8 cellular contexts compared by ENCODE assay signal in genomic region chr14:99395904-99396530, GRCh38.
DNase-seq lines count a peak whose midpoint lies in the region; ATAC-seq and TF ChIP-seq lines count a peak whose summit lies in the region.

No MANE protein-coding gene starts in this region.

- no peaks in the 10 kb centered on the region for H3K79me1 ChIP-seq in neuronal stem cell (ENCODE audit: low read depth, low read length)

- no peak overlapping the region for H3K18ac ChIP-seq in neuronal stem cell (ENCODE audit: low read length)

- CTCF ChIA-PET in activated CD4-positive, alpha-beta memory T cell treated with anti-CD3 and anti-CD28 coated beads for 36 hours (lab: Charles Lee) = interaction anchor here (2.5 to 18.1 kb wide), 2 partner anchors 20 to 76 kb away, joined by 13 to 401 read pairs; no protein-coding TSS in a partner anchor

- H3K23ac ChIP-seq in neuronal stem cell (ENCODE audit: low read depth, low read length, poor library complexity) = no peak overlapping the region

- no peaks in the 10 kb centered on the region for H3K9me3 Mint-ChIP-seq in CD4-positive, CD25-positive, alpha-beta regulatory T cell
- H3K9me3 Mint-ChIP-seq in activated CD4-positive, alpha-beta memory T cell treated with anti-CD3 and anti-CD28 coated beads for 36 hours = no peaks in the 10 kb centered on the region

- POLR2A ChIA-PET in activated CD4-positive, alpha-beta memory T cell treated with anti-CD3 and anti-CD28 coated beads for 36 hours (lab: Charles Lee) = no interaction called here

- no peak overlapping the region for H2BK5ac ChIP-seq in neuronal stem cell (ENCODE audit: low read length)

- no peak overlapping the region for H2BK15ac ChIP-seq in neuronal stem cell (ENCODE audit: low read length)

- H3K27ac Mint-ChIP-seq in CD4-positive, CD25-positive, alpha-beta regulatory T cell = peak overlapping the region in 2 of 3 donors; percentile 49 to 83
- H3K27ac Mint-ChIP-seq in activated CD4-positive, alpha-beta memory T cell treated with anti-CD3 and anti-CD28 coated beads for 36 hours = no peak overlapping the region

- no peak overlapping the region for H2AK5ac ChIP-seq in neuronal stem cell (ENCODE audit: low read depth, low read length)

- no peak overlapping the region for H3K9ac ChIP-seq in neuronal stem cell (ENCODE audit: low read depth, low read length, poor library complexity)

- peak in 1 of 3 donors; percentile 16 for DNase-seq in CD4-positive, CD25-positive, alpha-beta regulatory T cell
- DNase-seq in NCI-H1105 (lab: John Stamatoyannopoulos, UW) (peak; percentile 88), kidney epithelial cell (ENCODE audit: low read depth) (peak; percentile 55), neuronal stem cell (ENCODE audit: low spot score) (no peak), amniotic stem cell (lab: John Stamatoyannopoulos, UW) (no peak)
- peak; percentile 71 for DNase-seq in activated CD4-positive, alpha-beta memory T cell treated with anti-CD3 and anti-CD28 coated beads for 36 hours

- no peaks in the 10 kb centered on the region for H3K9me3 ChIP-seq in CD4-positive, CD25-positive, alpha-beta regulatory T cell (ENCODE audit: control insufficient read depth in 2 of 2, low read length in 2 of 2)
- peaks cover 0 to 5% of the 10 kb centered on the region in 2 donors for H3K9me3 ChIP-seq in neuronal stem cell (replicated peaks in 1 of 2; ENCODE audit: control insufficient read depth in 2 of 2, insufficient read depth in 1 of 2, low read depth in 1 of 2, low read length in 2 of 2)

- no peak overlapping the region for H3K4me2 ChIP-seq in neuronal stem cell (ENCODE audit: insufficient read depth, low read length, poor library complexity, severe bottlenecking)

- no peak overlapping the region for H2BK12ac ChIP-seq in neuronal stem cell (ENCODE audit: low read length)

- H3K4me1 Mint-ChIP-seq in CD4-positive, CD25-positive, alpha-beta regulatory T cell = peaks cover 0 to 6% (median under 1%) of the 10 kb centered on the region in 4 donors
- peaks cover 8% of the 10 kb centered on the region for H3K4me1 Mint-ChIP-seq in activated CD4-positive, alpha-beta memory T cell treated with anti-CD3 and anti-CD28 coated beads for 36 hours (ENCODE audit: low read depth)

- no peaks in the 10 kb centered on the region for H3K27me3 Mint-ChIP-seq in CD4-positive, CD25-positive, alpha-beta regulatory T cell
- no peaks in the 10 kb centered on the region for H3K27me3 Mint-ChIP-seq in activated CD4-positive, alpha-beta memory T cell treated with anti-CD3 and anti-CD28 coated beads for 36 hours

- H3K4me1 ChIP-seq in CD4-positive, CD25-positive, alpha-beta regulatory T cell (ENCODE audit: control insufficient read depth, insufficient read depth, low read length, poor library complexity, severe bottlenecking) = no peaks in the 10 kb centered on the region
- peaks cover 0 to 1% of the 10 kb centered on the region in 2 donors for H3K4me1 ChIP-seq in neuronal stem cell (ENCODE audit: control insufficient read depth in 2 of 2, insufficient read depth in 1 of 2, low read depth in 1 of 2, low read length in 2 of 2)

- peaks cover 25% of the 10 kb centered on the region for H3K36me3 Mint-ChIP-seq in CD4-positive, CD25-positive, alpha-beta regulatory T cell
- H3K36me3 Mint-ChIP-seq in activated CD4-positive, alpha-beta memory T cell treated with anti-CD3 and anti-CD28 coated beads for 36 hours = peaks cover 23% of the 10 kb centered on the region

- peak in 1 of 2 donors; percentile 52 for ATAC-seq in CD4-positive, CD25-positive, alpha-beta regulatory T cell (ENCODE audit: low read depth in 2 of 2)
- no peak for ATAC-seq in HG02623 (IDR thresholded peaks at IDR 0.05; ENCODE audit: unreplicated experiment)
- ATAC-seq in HG03196 (IDR thresholded peaks at IDR 0.05; ENCODE audit: unreplicated experiment) = no peak

- no CpG with 5 or more reads among the region's 10 CpGs for WGBS in neuronal stem cell (ENCODE audit: extremely low coverage in 2 of 2, insufficient read length in 2 of 2, insufficient replicate concordance in 1 of 2), 2 donors

- H2AFZ ChIP-seq in neuronal stem cell (ENCODE audit: low read length) = no peak overlapping the region

- no peak for TF ChIP-seq CTCF in kidney epithelial cell (IDR thresholded peaks at IDR 0.05; ENCODE audit: insufficient read depth, low read length, poor library complexity, severe bottlenecking)

- H4K91ac ChIP-seq in neuronal stem cell (ENCODE audit: low read depth, low read length, poor library complexity) = no peak overlapping the region

- intact Hi-C loops in activated CD4-positive, alpha-beta memory T cell treated with anti-CD3 and anti-CD28 coated beads for 36 hours (cut with micrococcal nuclease) = loop anchor here (1.0 kb wide), 1 partner anchor 16 kb away; no protein-coding TSS in a partner anchor

- H3K4me3 Mint-ChIP-seq in CD4-positive, CD25-positive, alpha-beta regulatory T cell = no peak overlapping the region
- H3K4me3 Mint-ChIP-seq in activated CD4-positive, alpha-beta memory T cell treated with anti-CD3 and anti-CD28 coated beads for 36 hours = no peak overlapping the region

- no peak overlapping the region for H3K4ac ChIP-seq in neuronal stem cell (ENCODE audit: low read length)

- H3K27me3 ChIP-seq in CD4-positive, CD25-positive, alpha-beta regulatory T cell (ENCODE audit: control insufficient read depth, insufficient read depth, low read length) = no peaks in the 10 kb centered on the region
- no peaks in the 10 kb centered on the region for H3K27me3 ChIP-seq in kidney epithelial cell (ENCODE audit: control insufficient read depth, insufficient read depth, low read length)
- no peaks in the 10 kb centered on the region for H3K27me3 ChIP-seq in neuronal stem cell (ENCODE audit: control insufficient read depth in 3 of 3, insufficient read depth in 3 of 3, low read depth in 1 of 3, low read length in 3 of 3)

- H3K4me3 ChIP-seq in CD4-positive, CD25-positive, alpha-beta regulatory T cell (ENCODE audit: low read depth, low read length) = no peak overlapping the region
- H3K4me3 ChIP-seq in kidney epithelial cell (ENCODE audit: low read depth, low read length) (no peak overlapping the region), neuronal stem cell (ENCODE audit: low read length in 2 of 2) (no peak overlapping the region)

- no peak overlapping the region for H2BK120ac ChIP-seq in neuronal stem cell (ENCODE audit: low read depth, low read length)

- H4K8ac ChIP-seq in neuronal stem cell (ENCODE audit: low read depth, low read length) = no peak overlapping the region

- peaks cover 36% of the 10 kb centered on the region for H3K36me3 ChIP-seq in CD4-positive, CD25-positive, alpha-beta regulatory T cell (ENCODE audit: control insufficient read depth, insufficient read depth, low read length)
- H3K36me3 ChIP-seq in kidney epithelial cell (ENCODE audit: control insufficient read depth, insufficient read depth, low read length) = no peaks in the 10 kb centered on the region
- peaks cover 12 to 70% of the 10 kb centered on the region in 2 donors for H3K36me3 ChIP-seq in neuronal stem cell (replicated peaks in 1 of 2; ENCODE audit: control insufficient read depth in 2 of 2, insufficient read depth in 2 of 2, low read length in 2 of 2)

- no peak overlapping the region for H3K14ac ChIP-seq in neuronal stem cell (ENCODE audit: low read length)

- H3K27ac ChIP-seq in CD4-positive, CD25-positive, alpha-beta regulatory T cell (ENCODE audit: insufficient read depth, low read length, poor library complexity, severe bottlenecking) = no peak overlapping the region
- no peak overlapping the region for H3K27ac ChIP-seq in neuronal stem cell (replicated peaks; ENCODE audit: low read length)

Comparison
In these comparisons a context has a peak if more than half of its experiments do, and no peak if none do; other contexts are left out.
1. DNase-seq: peak in NCI-H1105 (single experiment), activated CD4-positive, alpha-beta memory T cell treated with anti-CD3 and anti-CD28 coated beads for 36 hours (single experiment) and kidney epithelial cell (single experiment); none in neuronal stem cell (single experiment) and amniotic stem cell (single experiment).